1 cellular context compared by ENCODE assay signal in the genomic region with DNA sequence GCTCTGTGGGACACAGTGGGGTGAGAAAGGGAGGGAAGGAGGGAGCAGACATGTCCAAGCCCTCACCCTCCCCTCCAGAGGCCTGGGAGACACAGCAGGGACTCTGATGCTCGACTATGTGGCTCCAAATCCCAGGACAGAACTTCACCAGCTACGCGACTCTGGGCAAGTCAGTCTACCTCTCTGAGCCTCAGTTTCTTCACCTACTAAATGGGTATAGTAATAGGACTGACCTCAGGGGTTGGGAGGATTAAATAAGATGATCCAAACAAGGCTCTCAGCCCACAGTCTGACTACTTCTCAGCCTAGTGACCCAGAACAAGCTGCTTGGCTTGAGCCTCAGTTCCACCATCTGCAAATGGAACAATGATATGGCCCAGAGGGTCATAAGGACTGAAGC.
TF ChIP-seq lines count a peak whose summit lies in the region.

No MANE protein-coding gene starts in this region.

TF ChIP-seq in HepG2, 621 proteins besides CTCF, POLR2A, EP300 and RAD21:
- TF ChIP-seq ZFP1 (CRISPR knock-in tag; IDR thresholded peaks at IDR 0.05): no peak
- TF ChIP-seq ZNF629 (CRISPR knock-in tag; conservative IDR thresholded peaks at IDR 0.05): peak; percentile 45
